13 cellular contexts compared by ENCODE assay signal in the genomic region with DNA sequence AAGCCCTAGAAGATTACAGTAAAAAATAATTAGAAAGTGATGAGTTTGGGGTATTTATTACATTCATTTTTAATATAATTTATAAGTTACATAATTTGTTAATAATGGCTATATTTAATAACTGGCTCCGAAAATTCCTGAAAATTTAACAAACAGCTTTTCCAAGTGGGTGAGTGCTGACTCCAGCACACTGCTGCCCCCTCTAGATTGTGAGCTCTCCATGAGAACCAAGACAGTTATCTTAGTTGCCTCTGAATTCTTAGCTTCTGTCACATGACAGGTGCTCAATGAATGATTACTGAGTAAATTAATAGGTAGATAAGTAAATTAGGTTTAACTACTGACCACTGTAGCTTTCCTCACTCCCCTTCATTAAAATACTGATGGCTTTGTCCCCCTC.
"Had no signal": no experiment of that assay in that cellular context is flagged by ENCODE, and none has a peak within 500 bp of the region (broad histone marks: within the 10 kb centered on the region; RNA-seq: fewer than 3 reads in every experiment).

No MANE protein-coding gene starts in this region.

- H3K4me1 ChIP-seq: left lung, tibial artery had no signal

- H3K27me3 ChIP-seq: dorsolateral prefrontal cortex, left lung, tibial artery had no signal

- ATAC-seq: esophagus mucosa, left lung had no signal

- H3K27ac ChIP-seq: dorsolateral prefrontal cortex, left lung, tibial artery had no signal

- FAIRE-seq: urothelium cell line had no signal

- H3K9me3 ChIP-seq: left lung had no signal

- DNase-seq: activated CD4-positive, CD25-positive, alpha-beta regulatory T cell treated with anti-CD3 and anti-CD28 coated beads, Interleukin-2, amount 50 U/mL, for 72 hours; activated naive CD8-positive, alpha-beta T cell treated with anti-CD3 and anti-CD28 coated beads for 36 hours; amygdala; cerebellar nuclear complex; dorsolateral prefrontal cortex; islet precursor cell; left lung; nephron progenitor cell; stimulated activated CD4-positive, alpha-beta T cell treated with anti-CD3 and anti-CD28 coated beads, Interleukin-2, amount 100 ng/mL, for 48 hours; stimulated activated naive CD4-positive, alpha-beta T cell; tibial artery had no signal

- H3K4me3 ChIP-seq: dorsolateral prefrontal cortex, left lung, tibial artery had no signal

- H3K36me3 ChIP-seq: left lung, tibial artery had no signal
